ENCODE assay signal across 8 cellular contexts in the genomic region with DNA sequence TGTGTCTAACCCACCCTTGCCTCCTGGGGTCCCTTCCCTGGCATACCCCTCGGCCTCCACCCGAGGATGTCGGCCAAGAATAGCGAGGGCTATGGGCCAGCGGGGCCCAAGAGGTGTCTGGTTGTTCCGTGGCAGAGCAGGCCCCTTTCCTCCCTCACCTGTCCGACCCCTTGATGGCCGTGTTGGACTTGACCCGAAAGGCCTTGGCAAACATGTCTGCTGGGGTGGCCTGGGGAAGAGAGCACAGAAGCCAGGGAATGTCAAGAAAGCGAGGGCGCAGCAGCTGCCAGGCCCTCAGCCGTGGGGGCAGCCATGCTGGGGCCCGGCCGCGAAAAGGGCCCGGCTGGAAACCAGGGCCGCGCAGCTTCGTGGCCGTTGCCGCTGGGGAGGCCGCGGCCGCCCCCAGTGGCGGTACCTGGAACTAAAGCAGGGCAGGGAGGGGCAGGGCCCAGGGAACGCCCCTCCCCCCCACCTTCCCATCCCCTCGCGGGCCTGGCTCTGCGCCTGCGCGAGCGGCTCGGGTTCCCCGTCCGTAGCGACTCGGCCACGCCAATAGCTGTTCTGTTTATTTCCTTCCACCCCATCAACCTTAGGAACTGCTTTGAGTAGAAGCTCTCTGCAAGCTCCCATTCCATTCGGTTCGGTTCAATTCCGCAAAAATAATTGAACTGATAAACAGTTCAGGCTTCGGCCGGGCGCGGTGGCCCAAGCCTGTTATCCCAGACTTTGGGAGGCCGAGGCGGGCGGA. TPM values are rescaled to one million over a fixed set of nuclear protein-coding genes. Genes with fewer than 3 reads are reported as not detected.
DNase-seq lines count a peak whose midpoint lies in the region; ATAC-seq and TF ChIP-seq lines count a peak whose summit lies in the region.

A gene with protein sequence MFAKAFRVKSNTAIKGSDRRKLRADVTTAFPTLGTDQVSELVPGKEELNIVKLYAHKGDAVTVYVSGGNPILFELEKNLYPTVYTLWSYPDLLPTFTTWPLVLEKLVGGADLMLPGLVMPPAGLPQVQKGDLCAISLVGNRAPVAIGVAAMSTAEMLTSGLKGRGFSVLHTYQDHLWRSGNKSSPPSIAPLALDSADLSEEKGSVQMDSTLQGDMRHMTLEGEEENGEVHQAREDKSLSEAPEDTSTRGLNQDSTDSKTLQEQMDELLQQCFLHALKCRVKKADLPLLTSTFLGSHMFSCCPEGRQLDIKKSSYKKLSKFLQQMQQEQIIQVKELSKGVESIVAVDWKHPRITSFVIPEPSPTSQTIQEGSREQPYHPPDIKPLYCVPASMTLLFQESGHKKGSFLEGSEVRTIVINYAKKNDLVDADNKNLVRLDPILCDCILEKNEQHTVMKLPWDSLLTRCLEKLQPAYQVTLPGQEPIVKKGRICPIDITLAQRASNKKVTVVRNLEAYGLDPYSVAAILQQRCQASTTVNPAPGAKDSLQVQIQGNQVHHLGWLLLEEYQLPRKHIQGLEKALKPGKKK (minus strand): TSS at position 337 of the 748 bp plus-strand sequence. CDS start 123 bp downstream, at position 214.

- H3K4me1 Mint-ChIP-seq in activated CD4-positive, alpha-beta T cell treated with anti-CD3 and anti-CD28 coated beads, Interleukin-2, amount 10 ng/mL, durations not matched to agents 7 days and 5 days = peaks cover 33% of the 10 kb centered on the region

- peak; percentile 99 for TF ChIP-seq CTCF in coronary artery (IDR thresholded peaks at IDR 0.05)

- H3K4me3 ChIP-seq in coronary artery = peak within 1 kb of the TSS; percentile 83

- H3K4me3 Mint-ChIP-seq in activated CD4-positive, alpha-beta T cell treated with anti-CD3 and anti-CD28 coated beads, Interleukin-2, amount 10 ng/mL, durations not matched to agents 7 days and 5 days = peak within 1 kb of the TSS; percentile 93

- no peaks in the 10 kb centered on the region for H3K9me3 Mint-ChIP-seq in activated CD4-positive, alpha-beta T cell treated with anti-CD3 and anti-CD28 coated beads, Interleukin-2, amount 10 ng/mL, durations not matched to agents 7 days and 5 days

- peak within 1 kb of the TSS; percentile 89 for H3K27ac Mint-ChIP-seq in activated CD4-positive, alpha-beta T cell treated with anti-CD3 and anti-CD28 coated beads, Interleukin-2, amount 10 ng/mL, durations not matched to agents 7 days and 5 days

- peaks cover 6% of the 10 kb centered on the region for H3K36me3 Mint-ChIP-seq in activated CD4-positive, alpha-beta T cell treated with anti-CD3 and anti-CD28 coated beads, Interleukin-2, amount 10 ng/mL, durations not matched to agents 7 days and 5 days (ENCODE audit: low read depth)

- peak within 1 kb of the TSS; percentile 74 to 85 for H3K27ac ChIP-seq in coronary artery

- peak; percentile 84 for ATAC-seq in GM19351 (IDR thresholded peaks at IDR 0.05; ENCODE audit: unreplicated experiment)
- ATAC-seq in HG03520 (IDR thresholded peaks at IDR 0.05; ENCODE audit: unreplicated experiment) = peak; percentile 86
- ATAC-seq in left lobe of liver = peak; percentile 99

- DNase-seq in C1 segment of cervical spinal cord (lab: John Stamatoyannopoulos, UW) = peak; percentile 70 to 97 (median 92)
- DNase-seq in NCI-H748 (lab: John Stamatoyannopoulos, UW; ENCODE audit: unreplicated experiment) = peak; percentile 90
- peak; percentile 93 for DNase-seq in activated CD4-positive, alpha-beta T cell treated with anti-CD3 and anti-CD28 coated beads, Interleukin-2, amount 10 ng/mL, durations not matched to agents 7 days and 5 days
- peak; percentile 96 for DNase-seq in coronary artery (ENCODE audit: low spot score)
- DNase-seq in left lobe of liver (ENCODE audit: low spot score) = peak; percentile 96
- DNase-seq in stimulated activated CD4-positive, alpha-beta T cell treated with anti-CD3 and anti-CD28 coated beads, Interleukin-2, amount 100 ng/mL, for 24 hours = peak; percentile 97

- peaks cover 7% of the 10 kb centered on the region for H3K27me3 Mint-ChIP-seq in activated CD4-positive, alpha-beta T cell treated with anti-CD3 and anti-CD28 coated beads, Interleukin-2, amount 10 ng/mL, durations not matched to agents 7 days and 5 days

- POLR2A ChIA-PET in activated CD4-positive, alpha-beta T cell treated with anti-CD3 and anti-CD28 coated beads, Interleukin-2, amount 10 ng/mL, durations not matched to agents 7 days and 5 days (lab: Charles Lee) = interaction anchor here (0.6 kb wide), 1 partner anchor 39 kb away, joined by 3 read pairs; no protein-coding TSS in a partner anchor

- CTCF ChIA-PET in activated CD4-positive, alpha-beta T cell treated with anti-CD3 and anti-CD28 coated beads, Interleukin-2, amount 10 ng/mL, durations not matched to agents 7 days and 5 days (lab: Charles Lee) = interaction anchor here (0.5 to 6.0 kb wide), 62 partner anchors 8 to 421 kb away, joined by 3 to 39 read pairs (median 4); a partner anchor contains a TSS

RNA-seq across cellular contexts. Expression of the gene that starts here (rescaled TPM):
- 10 to 100 TPM; 44.5 to 51.6 TPM for total RNA-seq in activated CD4-positive, alpha-beta T cell treated with anti-CD3 and anti-CD28 coated beads, Interleukin-2, amount 10 ng/mL, durations not matched to agents 7 days and 5 days
- 19.2 TPM for total RNA-seq in left lobe of liver

Comparison
In these comparisons a context has a peak if more than half of its experiments do, and no peak if none do; other contexts are left out.
1. Peak in every context shown above with its lines: DNase-seq, ATAC-seq, H3K4me3 ChIP-seq and H3K27ac ChIP-seq.